In the genomic region with DNA sequence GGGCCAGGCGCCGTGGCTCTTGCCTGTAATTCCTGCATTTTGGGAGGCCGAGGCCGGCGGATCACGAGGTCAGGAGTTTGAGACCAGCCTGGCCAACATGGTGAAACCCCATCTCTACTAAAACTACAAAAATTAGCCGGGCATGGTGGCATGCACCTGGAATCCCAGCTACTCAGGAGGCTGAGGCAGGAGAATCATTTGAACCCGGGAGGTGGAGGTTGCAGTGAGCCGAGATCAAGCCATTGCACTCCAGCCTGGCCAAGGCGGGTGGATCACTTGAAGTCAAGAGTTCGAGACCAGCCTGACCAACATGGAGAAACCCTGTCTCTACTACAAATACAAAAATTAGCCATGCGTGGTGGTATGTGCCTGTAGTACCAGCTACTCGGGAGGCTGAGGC, we compare ENCODE assay signal across 1 cellular context.
TF ChIP-seq lines count a peak whose summit lies in the region.
"Not testable (repeated sequence)": the region's sequence is repeated elsewhere in the genome, so short reads cannot be mapped to it uniquely, and the experiment has no call there.

No MANE protein-coding gene starts in this region.

TF ChIP-seq in HepG2, 621 proteins besides CTCF, POLR2A, EP300 and RAD21 (continued from another document):
- TF ChIP-seq, protein P1, sequence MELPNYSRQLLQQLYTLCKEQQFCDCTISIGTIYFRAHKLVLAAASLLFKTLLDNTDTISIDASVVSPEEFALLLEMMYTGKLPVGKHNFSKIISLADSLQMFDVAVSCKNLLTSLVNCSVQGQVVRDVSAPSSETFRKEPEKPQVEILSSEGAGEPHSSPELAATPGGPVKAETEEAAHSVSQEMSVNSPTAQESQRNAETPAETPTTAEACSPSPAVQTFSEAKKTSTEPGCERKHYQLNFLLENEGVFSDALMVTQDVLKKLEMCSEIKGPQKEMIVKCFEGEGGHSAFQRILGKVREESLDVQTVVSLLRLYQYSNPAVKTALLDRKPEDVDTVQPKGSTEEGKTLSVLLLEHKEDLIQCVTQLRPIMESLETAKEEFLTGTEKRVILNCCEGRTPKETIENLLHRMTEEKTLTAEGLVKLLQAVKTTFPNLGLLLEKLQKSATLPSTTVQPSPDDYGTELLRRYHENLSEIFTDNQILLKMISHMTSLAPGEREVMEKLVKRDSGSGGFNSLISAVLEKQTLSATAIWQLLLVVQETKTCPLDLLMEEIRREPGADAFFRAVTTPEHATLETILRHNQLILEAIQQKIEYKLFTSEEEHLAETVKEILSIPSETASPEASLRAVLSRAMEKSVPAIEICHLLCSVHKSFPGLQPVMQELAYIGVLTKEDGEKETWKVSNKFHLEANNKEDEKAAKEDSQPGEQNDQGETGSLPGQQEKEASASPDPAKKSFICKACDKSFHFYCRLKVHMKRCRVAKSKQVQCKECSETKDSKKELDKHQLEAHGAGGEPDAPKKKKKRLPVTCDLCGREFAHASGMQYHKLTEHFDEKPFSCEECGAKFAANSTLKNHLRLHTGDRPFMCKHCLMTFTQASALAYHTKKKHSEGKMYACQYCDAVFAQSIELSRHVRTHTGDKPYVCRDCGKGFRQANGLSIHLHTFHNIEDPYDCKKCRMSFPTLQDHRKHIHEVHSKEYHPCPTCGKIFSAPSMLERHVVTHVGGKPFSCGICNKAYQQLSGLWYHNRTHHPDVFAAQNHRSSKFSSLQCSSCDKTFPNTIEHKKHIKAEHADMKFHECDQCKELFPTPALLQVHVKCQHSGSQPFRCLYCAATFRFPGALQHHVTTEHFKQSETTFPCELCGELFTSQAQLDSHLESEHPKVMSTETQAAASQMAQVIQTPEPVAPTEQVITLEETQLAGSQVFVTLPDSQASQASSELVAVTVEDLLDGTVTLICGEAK (IDR thresholded peaks at IDR 0.05) = not testable (repeated sequence)
- TF ChIP-seq, protein P1 (CRISPR knock-in tag; IDR thresholded peaks at IDR 0.05) = peak; percentile 30; the same call in 1 of the 2 replicates
- peak; percentile 36; the same call in 1 of the 2 replicates for TF ChIP-seq SALL1 (CRISPR knock-in tag; IDR thresholded peaks at IDR 0.05)
